In genomic region chr18:37403100-37403781, GRCh38 we compare ENCODE assay signal across 10 cellular contexts.
DNase-seq lines count a peak whose midpoint lies in the region; ATAC-seq and TF ChIP-seq lines count a peak whose summit lies in the region.
"Had no signal": no experiment of that assay in that cellular context is flagged by ENCODE, and none has a peak within 500 bp of the region (broad histone marks: within the 10 kb centered on the region; RNA-seq: fewer than 3 reads in every experiment).

No MANE protein-coding gene starts in this region.

- ATAC-seq in GM18861 (IDR thresholded peaks at IDR 0.05; ENCODE audit: unreplicated experiment), result no peak
- no peak for ATAC-seq in GM19324 (IDR thresholded peaks at IDR 0.05; ENCODE audit: low FRiP score, unreplicated experiment)

- no peak for TF ChIP-seq CTCF in fibroblast of mammary gland (conservative IDR thresholded peaks at IDR 0.05; ENCODE audit: control insufficient read depth, insufficient read depth, low read depth, low read length)

- DNase-seq in DMS79 treated with DMSO at 0.1 percent for 48 hours (lab: John Stamatoyannopoulos, UW) (peak; percentile 52), NCI-H345 (lab: John Stamatoyannopoulos, UW) (peak; percentile 84), fibroblast of mammary gland (ENCODE audit: low read depth) (peak; percentile 77), occipital lobe (lab: John Stamatoyannopoulos, UW) (peak; percentile 30), NCI-H2029 treated with DMSO at 0.1 percent for 48 hours (lab: John Stamatoyannopoulos, UW) (no peak)
- DNase-seq in NK-92 treated with Interleukin-12 subunit alpha and Interleukin-12 subunit beta, amount 100 ng/mL, for 24 hours (lab: John Stamatoyannopoulos, UW), result no peak
- DNase-seq: activated B cell treated with CpG ODN at 0.5 μM for 24 hours, KG1 had no signal

- H3K4me3 ChIP-seq in fibroblast of mammary gland (ENCODE audit: control insufficient read depth, low read depth, low read length), result no peak overlapping the region

Comparison
In these comparisons a context has a peak if more than half of its experiments do, and no peak if none do; other contexts are left out.
1. DNase-seq: peak in DMS79 treated with DMSO at 0.1 percent for 48 hours (single experiment), NCI-H345 (single experiment), fibroblast of mammary gland (single experiment) and occipital lobe (single experiment); none in NCI-H2029 treated with DMSO at 0.1 percent for 48 hours (single experiment) and NK-92 treated with Interleukin-12 subunit alpha and Interleukin-12 subunit beta, amount 100 ng/mL, for 24 hours (single experiment).